ENCODE assay signal across 2 cellular contexts in genomic region chr15:81869161-81869928, GRCh38.
TF ChIP-seq lines count a peak whose summit lies in the region.

No MANE protein-coding gene starts in this region.

TF ChIP-seq in GM23338, 12 proteins besides CTCF, POLR2A, EP300 and RAD21:
- TF ChIP-seq REST (IDR thresholded peaks at IDR 0.05; ENCODE audit: unreplicated experiment): no peak
- no peak for TF ChIP-seq NANOG (IDR thresholded peaks at IDR 0.05; ENCODE audit: borderline replicate concordance)
- no peak for TF ChIP-seq ETS1 (IDR thresholded peaks at IDR 0.05)
- no peak for TF ChIP-seq JUNB (IDR thresholded peaks at IDR 0.05; ENCODE audit: unreplicated experiment)
- no peak for TF ChIP-seq POLR2AphosphoS5 (IDR thresholded peaks at IDR 0.05; ENCODE audit: low read depth)
- TF ChIP-seq ZNF114 (CRISPR knock-in tag; IDR thresholded peaks at IDR 0.05): no peak
- TF ChIP-seq CREB1 (CRISPR knock-in tag; IDR thresholded peaks at IDR 0.05; ENCODE audit: low read depth): no peak
- TF ChIP-seq ZNF331 (CRISPR knock-in tag; IDR thresholded peaks at IDR 0.05; ENCODE audit: low read depth): no peak
- TF ChIP-seq EZH2phosphoT487 (IDR thresholded peaks at IDR 0.05; ENCODE audit: unreplicated experiment): no peak
- TF ChIP-seq ZNF462 (CRISPR knock-in tag; IDR thresholded peaks at IDR 0.05): no peak
- no peak for TF ChIP-seq EZH2 (IDR thresholded peaks at IDR 0.05; ENCODE audit: low read depth, unreplicated experiment)
- no peak for TF ChIP-seq STAT1 (IDR thresholded peaks at IDR 0.05; ENCODE audit: unreplicated experiment)
TF ChIP-seq in GM23338: peak in this region for 0.

TF ChIP-seq in WTC11, 78 proteins besides CTCF, POLR2A, EP300 and RAD21 (continued from another document):
- TF ChIP-seq FOXP4 (CRISPR knock-in tag; IDR thresholded peaks at IDR 0.05) (no peak), RORB (CRISPR knock-in tag; IDR thresholded peaks at IDR 0.05) (no peak), PRDM15 (CRISPR knock-in tag; IDR thresholded peaks at IDR 0.05) (no peak), IRF2 (CRISPR knock-in tag; IDR thresholded peaks at IDR 0.05; ENCODE audit: borderline replicate concordance, low read depth) (no peak), USF1 (CRISPR knock-in tag; IDR thresholded peaks at IDR 0.05) (no peak), ATF6 (CRISPR knock-in tag; IDR thresholded peaks at IDR 0.05) (no peak), HMGA2 (CRISPR knock-in tag; IDR thresholded peaks at IDR 0.05) (no peak), NR1H2 (CRISPR knock-in tag; IDR thresholded peaks at IDR 0.05) (no peak), PRRX2 (CRISPR knock-in tag; IDR thresholded peaks at IDR 0.05) (no peak), ZNF138 (CRISPR knock-in tag; conservative IDR thresholded peaks at IDR 0.05) (no peak), NR2C2 (CRISPR knock-in tag; IDR thresholded peaks at IDR 0.05) (no peak), ATF2 (CRISPR knock-in tag; IDR thresholded peaks at IDR 0.05; ENCODE audit: borderline replicate concordance, low read depth) (no peak), ELF4 (CRISPR knock-in tag; IDR thresholded peaks at IDR 0.05; ENCODE audit: low read depth) (no peak), ZNF219 (CRISPR knock-in tag; IDR thresholded peaks at IDR 0.05; ENCODE audit: borderline replicate concordance) (no peak)
